19 cellular contexts compared by ENCODE assay signal in the genomic region with DNA sequence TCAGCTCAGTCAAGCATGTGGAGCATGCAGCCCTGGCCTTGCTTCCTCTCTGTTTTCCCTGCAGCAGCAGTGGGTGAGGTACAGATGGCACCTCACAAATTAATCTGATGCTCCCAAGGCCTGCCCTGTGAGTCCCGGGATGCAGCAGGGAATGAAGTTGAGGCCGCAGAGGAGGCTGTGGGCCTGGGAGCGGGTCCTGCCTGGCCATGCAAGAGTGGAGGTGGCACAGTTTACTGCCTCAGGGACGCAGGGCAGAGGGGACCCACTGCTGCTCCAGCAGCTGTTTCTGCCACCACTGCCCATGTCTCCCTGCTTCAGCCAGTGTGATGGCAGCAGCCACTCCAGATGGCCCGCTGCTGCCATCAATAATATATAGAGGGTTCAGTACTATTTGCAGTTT.
"Had no signal": no experiment of that assay in that cellular context is flagged by ENCODE, and none has a peak within 500 bp of the region (broad histone marks: within the 10 kb centered on the region; RNA-seq: fewer than 3 reads in every experiment).

No MANE protein-coding gene starts in this region.

- DNase-seq: heart left ventricle; hypothalamus; immature natural killer cell; left ventricle myocardium inferior; naive thymus-derived CD8-positive, alpha-beta T cell; occipital lobe; ovary; sigmoid colon; small intestine; spleen; stimulated activated CD4-positive, alpha-beta T cell treated with anti-CD3 and anti-CD28 coated beads, Interleukin-4, amount 100 ng/mL, for 24 hours; stimulated activated naive CD4-positive, alpha-beta T cell; tibial artery; trophoblast cell; upper lobe of right lung had no signal

- H3K9me3 ChIP-seq: neutrophil, ovary, sigmoid colon, suprapubic skin, thoracic aorta, tibial artery, upper lobe of right lung had no signal

- H3K4me3 ChIP-seq: heart left ventricle, left ventricle myocardium inferior, lung, ovary, sigmoid colon, spleen, suprapubic skin, thoracic aorta, tibial artery, upper lobe of right lung had no signal

- H3K4me1 ChIP-seq: heart left ventricle, left ventricle myocardium inferior, sigmoid colon, spleen, suprapubic skin, tibial artery, upper lobe of right lung had no signal

- H3K36me3 ChIP-seq: heart left ventricle, left ventricle myocardium inferior, neutrophil, ovary, sigmoid colon, spleen, suprapubic skin, thoracic aorta, tibial artery, upper lobe of right lung had no signal

- H3K27me3 ChIP-seq: heart left ventricle, neutrophil, ovary, sigmoid colon, spleen, suprapubic skin, tibial artery, upper lobe of right lung had no signal

- H3K27ac ChIP-seq: heart left ventricle, left ventricle myocardium inferior, neutrophil, ovary, sigmoid colon, spleen, suprapubic skin, thoracic aorta, tibial artery, upper lobe of right lung had no signal
